In genomic region chr18:70221156-70221910, GRCh38 we compare ENCODE assay signal across 17 cellular contexts. TPM values are rescaled to one million over a fixed set of nuclear protein-coding genes. Genes with fewer than 3 reads are reported as not detected.
DNase-seq lines count a peak whose midpoint lies in the region; ATAC-seq and TF ChIP-seq lines count a peak whose summit lies in the region.
"Had no signal": no experiment of that assay in that cellular context is flagged by ENCODE, and none has a peak within 500 bp of the region (broad histone marks: within the 10 kb centered on the region; RNA-seq: fewer than 3 reads in every experiment).

No MANE protein-coding gene starts in this region.

- H3K27ac Mint-ChIP-seq in WTC11 = no peak overlapping the region
- H3K27ac Mint-ChIP-seq: mesothelial cell of epicardium had no signal

- H3K27me3 ChIP-seq in A673 (replicated peaks; ENCODE audit: insufficient read depth, low read depth, low read length, poor library complexity) (peaks cover 19% of the 10 kb centered on the region), HUES48 (ENCODE audit: control insufficient read depth, insufficient read depth, low read length) (no peaks in the 10 kb centered on the region), MG63 (no peaks in the 10 kb centered on the region; the same call in 1 of the 2 replicates), breast epithelium (peaks cover 0 to 5% of the 10 kb centered on the region in 2 donors)
- H3K27me3 ChIP-seq: SJCRH30 had no signal

- BruUV-seq in A673 (replicated peaks; lab: Mats Ljungman, UMichigan) = no TSS peak

- peaks cover 11% of the 10 kb centered on the region for H3K4me1 ChIP-seq in A673 (ENCODE audit: insufficient read depth, low read length, poor library complexity, severe bottlenecking)
- peaks cover 13% of the 10 kb centered on the region for H3K4me1 ChIP-seq in HUES48 (ENCODE audit: control insufficient read depth, insufficient read depth, low read length)
- H3K4me1 ChIP-seq in breast epithelium = no peaks in the 10 kb centered on the region
- H3K4me1 ChIP-seq: SJCRH30 had no signal

- H3K36me3 Mint-ChIP-seq in WTC11 = no peaks in the 10 kb centered on the region
- H3K36me3 Mint-ChIP-seq: mesothelial cell of epicardium had no signal

- H3K27ac ChIP-seq in A673 (ENCODE audit: low read depth, low read length, poor library complexity, severe bottlenecking) (no peak overlapping the region), HUES48 (ENCODE audit: low read depth, low read length) (peak overlapping the region; percentile 25), breast epithelium (no peak overlapping the region)
- H3K27ac ChIP-seq: SJCRH30 had no signal

- POLR2A ChIA-PET in A673 (lab: Charles Lee; ENCODE audit: low non-redundant PET) (no interaction called here), WTC11 (lab: Charles Lee) (interaction anchor here (0.5 kb wide), 1 partner anchor 221 kb away, joined by 4 read pairs; no protein-coding TSS in a partner anchor)

- TF ChIP-seq POLR2A in breast epithelium (IDR thresholded peaks at IDR 0.05) = no peak

- H3K9me3 ChIP-seq in A673 (ENCODE audit: low read depth, low read length, poor library complexity, severe bottlenecking) (no peaks in the 10 kb centered on the region), HUES48 (ENCODE audit: control insufficient read depth, insufficient read depth, low read length) (no peaks in the 10 kb centered on the region), MG63 (peaks cover under 1% of the 10 kb centered on the region), breast epithelium (no peaks in the 10 kb centered on the region)
- H3K9me3 ChIP-seq: SJCRH30 had no signal

- H3K4me3 Mint-ChIP-seq in WTC11 = peak overlapping the region; percentile 52
- H3K4me3 Mint-ChIP-seq: mesothelial cell of epicardium had no signal

- ATAC-seq in WTC11 (peak; percentile 97), HG02885 (IDR thresholded peaks at IDR 0.05; ENCODE audit: poor library complexity, unreplicated experiment) (no peak), HG03135 (IDR thresholded peaks at IDR 0.05; ENCODE audit: unreplicated experiment) (no peak)
- ATAC-seq: stimulated activated naive CD8-positive, alpha-beta T cell treated with anti-CD3 and anti-CD28 coated beads, Interleukin-15, Interleukin-2, amounts not matched to agents 100 U/mL and 50 U/mL, for 24 hours had no signal

- H3K4me3 ChIP-seq in A673 (ENCODE audit: low read depth, low read length, poor library complexity, severe bottlenecking) = peak overlapping the region; percentile 12
- H3K4me3 ChIP-seq in HUES48 (ENCODE audit: low read depth, low read length) = peak overlapping the region; percentile 22; the same call in 1 of the 2 replicates
- no peak overlapping the region for H3K4me3 ChIP-seq in MG63
- no peak overlapping the region for H3K4me3 ChIP-seq in breast epithelium
- H3K4me3 ChIP-seq: SJCRH30 had no signal

- CTCF ChIA-PET in A673 (lab: Charles Lee) = no interaction called here
- CTCF ChIA-PET in WTC11 (lab: Charles Lee) = no interaction called here

- peaks cover 15% of the 10 kb centered on the region for H3K4me1 Mint-ChIP-seq in WTC11
- H3K4me1 Mint-ChIP-seq: mesothelial cell of epicardium had no signal

- DNase-seq in A673 (ENCODE audit: low spot score) = peak; percentile 85
- DNase-seq in WTC11 (ENCODE audit: low spot score) = peak; percentile 41
- peak; percentile 30 for DNase-seq in inferior parietal cortex (ENCODE audit: extremely low spot score)
- no peak for DNase-seq in MG63
- DNase-seq in breast epithelium (ENCODE audit: low spot score in 2 of 2) = no peak
- DNase-seq: activated naive CD4-positive, alpha-beta T cell treated with Interleukin-2 at 50 U/mL for 16 hours; DND-41; erythroblast; Karpas-422; NCI-H526 treated with DMSO at 0.1 percent for 48 hours; right cardiac atrium; SJCRH30; stimulated activated naive CD8-positive, alpha-beta T cell treated with anti-CD3 and anti-CD28 coated beads, Interleukin-15, Interleukin-2, amounts not matched to agents 100 U/mL and 50 U/mL, for 24 hours had no signal

- H3K36me3 ChIP-seq in A673 (ENCODE audit: insufficient read depth, low read length, poor library complexity, severe bottlenecking) = no peaks in the 10 kb centered on the region
- H3K36me3 ChIP-seq in HUES48 (ENCODE audit: control insufficient read depth, insufficient read depth, low read length) = no peaks in the 10 kb centered on the region
- no peaks in the 10 kb centered on the region for H3K36me3 ChIP-seq in MG63
- H3K36me3 ChIP-seq in breast epithelium = no peaks in the 10 kb centered on the region
- H3K36me3 ChIP-seq: SJCRH30 had no signal

- no peaks in the 10 kb centered on the region for H3K9me3 Mint-ChIP-seq in WTC11
- H3K9me3 Mint-ChIP-seq: mesothelial cell of epicardium had no signal

- H3K9ac ChIP-seq in HUES48 (ENCODE audit: low read depth, low read length) = no peak overlapping the region

- intact Hi-C loops in A673 (cut with micrococcal nuclease; ENCODE audit: unreplicated experiment) = no loop called here
- intact Hi-C loops in breast epithelium (cut with DNase I; ENCODE audit: low total_unique reads) = no loop called here

- TF ChIP-seq CTCF in A673 (conservative IDR thresholded peaks at IDR 0.05; ENCODE audit: low read depth, low read length) = no peak
- no peak for TF ChIP-seq CTCF in WTC11 (IDR thresholded peaks at IDR 0.05)
- TF ChIP-seq CTCF in breast epithelium (IDR thresholded peaks at IDR 0.05) = no peak

- no peaks in the 10 kb centered on the region for H3K27me3 Mint-ChIP-seq in WTC11 (ENCODE audit: low read depth)

TF ChIP-seq in WTC11, 78 proteins besides CTCF, POLR2A, EP300 and RAD21 (continues in another document):
- TF ChIP-seq ZNF423 (CRISPR knock-in tag; IDR thresholded peaks at IDR 0.05) (no peak), ZBTB21 (CRISPR knock-in tag; IDR thresholded peaks at IDR 0.05; ENCODE audit: borderline replicate concordance) (no peak), ZSCAN18 (CRISPR knock-in tag; IDR thresholded peaks at IDR 0.05) (no peak), RORB (CRISPR knock-in tag; IDR thresholded peaks at IDR 0.05) (no peak), CREB1 (CRISPR knock-in tag; IDR thresholded peaks at IDR 0.05) (no peak), ZNF232 (CRISPR knock-in tag; IDR thresholded peaks at IDR 0.05) (no peak), MAX (CRISPR knock-in tag; IDR thresholded peaks at IDR 0.05) (no peak), NR2C2 (CRISPR knock-in tag; IDR thresholded peaks at IDR 0.05) (no peak), FOXP4 (CRISPR knock-in tag; IDR thresholded peaks at IDR 0.05) (no peak), ZNF425 (CRISPR knock-in tag; conservative IDR thresholded peaks at IDR 0.05) (no peak)

RNA-seq across cellular contexts. Expression of gene RTTN, which starts 15.8 kb away (rescaled TPM):
- total RNA-seq in A673 (2021) (25.9 and 26.5 TPM in 2 replicates), WTC11 (2021) (18.9 to 23.0 TPM (median 21.5 TPM) in 3 replicates), breast epithelium (10 to 100 TPM; 14.7 to 35.0 (median 29.8) TPM)
- 5.9 and 7.2 TPM in 2 replicates for total RNA-seq in MG63 (2014; rRNA removed; shearing (Covaris generic); ENCODE audit: low replicate concordance)

Comparison
In these comparisons a context has a peak if more than half of its experiments do, and no peak if none do; other contexts are left out.
1. DNase-seq: peak in A673 (single experiment), WTC11 (single experiment) and inferior parietal cortex (single experiment); none in MG63 (single experiment) and breast epithelium (0 of 2).
2. H3K4me3 ChIP-seq: peak in A673 (single experiment) and HUES48 (single experiment); none in MG63 (single experiment) and breast epithelium (0 of 3).